ENCODE assay signal across 1 cellular context in the genomic region with DNA sequence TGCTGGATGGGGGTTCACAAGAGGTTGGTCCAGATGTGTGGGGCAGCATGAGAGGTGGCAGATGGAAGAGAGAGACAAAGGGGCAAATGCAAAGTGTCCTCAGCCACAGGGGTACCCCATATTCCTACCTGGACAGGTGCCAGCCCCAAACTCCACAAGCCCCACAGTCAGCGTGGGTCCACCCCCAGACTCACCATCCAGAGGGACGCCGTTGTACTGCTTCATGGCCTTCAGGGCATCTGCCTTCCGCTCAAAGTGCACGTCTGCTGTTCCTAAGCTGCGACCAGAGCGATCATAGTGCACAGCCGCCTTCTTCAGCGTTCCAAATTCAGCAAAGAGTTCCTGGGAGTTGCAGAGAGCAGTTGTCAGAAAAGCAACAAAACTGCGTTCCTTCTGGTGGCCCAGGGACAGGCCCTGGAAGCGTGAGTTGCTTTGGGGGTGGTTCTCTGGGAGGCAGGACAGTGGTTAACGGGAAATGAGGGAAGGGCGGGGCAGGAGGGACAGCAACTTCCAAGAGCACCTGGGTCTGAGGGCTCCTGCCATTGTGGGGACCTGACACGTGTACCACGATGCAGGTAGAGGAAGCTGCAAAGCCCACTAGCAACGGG.
TF ChIP-seq lines count a peak whose summit lies in the region.

No MANE protein-coding gene starts in this region.

TF ChIP-seq in IMR-90, 13 proteins besides CTCF, POLR2A, EP300 and RAD21:
- TF ChIP-seq, protein P1, sequence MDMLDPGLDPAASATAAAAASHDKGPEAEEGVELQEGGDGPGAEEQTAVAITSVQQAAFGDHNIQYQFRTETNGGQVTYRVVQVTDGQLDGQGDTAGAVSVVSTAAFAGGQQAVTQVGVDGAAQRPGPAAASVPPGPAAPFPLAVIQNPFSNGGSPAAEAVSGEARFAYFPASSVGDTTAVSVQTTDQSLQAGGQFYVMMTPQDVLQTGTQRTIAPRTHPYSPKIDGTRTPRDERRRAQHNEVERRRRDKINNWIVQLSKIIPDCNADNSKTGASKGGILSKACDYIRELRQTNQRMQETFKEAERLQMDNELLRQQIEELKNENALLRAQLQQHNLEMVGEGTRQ (IDR thresholded peaks at IDR 0.05; ENCODE audit: low read depth, low read length) = no peak
- TF ChIP-seq RFX5 (IDR thresholded peaks at IDR 0.05; ENCODE audit: low read depth, low read length) (no peak), CHD1 (IDR thresholded peaks at IDR 0.05; ENCODE audit: low read depth, low read length) (no peak)
TF ChIP-seq in IMR-90: peak in this region for 0.
